In the genomic region with DNA sequence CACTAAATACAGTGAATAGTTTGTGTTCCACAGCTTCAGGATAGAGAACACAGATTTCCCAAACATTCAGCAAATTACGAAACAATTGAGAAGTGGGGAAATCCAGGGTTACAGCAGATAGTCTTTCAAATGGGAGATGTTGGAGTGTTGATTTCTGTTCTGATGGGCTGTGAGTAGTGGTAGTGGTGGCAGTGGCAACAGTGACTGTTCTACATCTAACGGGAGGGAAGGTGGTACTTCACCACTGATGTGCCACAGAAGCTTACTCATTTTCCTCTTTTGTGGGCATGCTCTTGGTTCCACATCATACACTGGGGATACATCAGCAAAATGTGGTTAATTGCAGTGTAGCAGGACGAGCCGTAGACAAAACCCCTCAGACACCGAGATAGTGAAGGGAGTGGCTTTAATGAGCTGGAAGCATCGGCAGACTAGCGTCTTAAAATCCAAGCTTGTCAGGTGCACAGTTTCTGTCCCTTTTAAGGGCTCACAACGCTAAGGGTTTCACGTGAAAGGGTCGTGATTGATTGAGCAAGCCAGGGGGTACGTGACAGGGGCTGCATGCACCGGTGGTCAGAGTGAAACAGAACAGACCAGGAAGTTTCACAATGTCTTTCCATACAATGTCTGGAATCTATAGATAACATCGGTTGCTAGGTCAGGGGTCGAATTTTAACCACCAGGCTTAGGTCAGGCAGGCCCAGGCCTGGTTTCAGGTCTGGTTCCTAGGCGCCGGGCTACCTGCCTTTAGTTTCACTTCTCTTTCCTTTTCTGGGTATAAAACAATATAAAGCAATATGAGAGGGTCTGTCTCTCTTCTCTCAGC, we compare ENCODE assay signal across 8 cellular contexts.
A peak's percentile ranks its signal among the peaks of the same experiment; 100 is the strongest.
DNase-seq lines count a peak whose midpoint lies in the region; ATAC-seq and TF ChIP-seq lines count a peak whose summit lies in the region.

No MANE protein-coding gene starts in this region.

- H3K4me3 ChIP-seq in OCI-LY3 (ENCODE audit: low read length) (peak overlapping the region; percentile 47), dorsolateral prefrontal cortex (no peak overlapping the region), smooth muscle cell (no peak overlapping the region)

- H2AFZ ChIP-seq in OCI-LY3 (ENCODE audit: low read depth, low read length) (no peak overlapping the region; the same call in 1 of the 2 replicates), smooth muscle cell (ENCODE audit: low read depth) (no peak overlapping the region)

- intact Hi-C loops in dorsolateral prefrontal cortex (cut with DNase I) = no loop called here
- intact Hi-C loops in left colon (cut with DNase I, micrococcal nuclease) = no loop called here

- H3K36me3 ChIP-seq in OCI-LY3 (replicated peaks; ENCODE audit: low read depth, low read length) (no peaks in the 10 kb centered on the region), smooth muscle cell (ENCODE audit: low read depth) (no peaks in the 10 kb centered on the region)

- H3K27ac Mint-ChIP-seq in activated CD8-positive, alpha-beta memory T cell treated with anti-CD3 and anti-CD28 coated beads, Interleukin-2, amount 10 ng/mL, durations not matched to agents 7 days and 5 days = no peak overlapping the region

- no peaks in the 10 kb centered on the region for H3K27me3 Mint-ChIP-seq in activated CD8-positive, alpha-beta memory T cell treated with anti-CD3 and anti-CD28 coated beads, Interleukin-2, amount 10 ng/mL, durations not matched to agents 7 days and 5 days

- H3K27me3 ChIP-seq in OCI-LY3 (ENCODE audit: low read depth, low read length) (0 out of 2 replicates have a peak, but pooled peaks cover 5% of the 10 kb centered on the region), dorsolateral prefrontal cortex (no peaks in the 10 kb centered on the region), smooth muscle cell (ENCODE audit: low read depth) (no peaks in the 10 kb centered on the region)

- no peaks in the 10 kb centered on the region for H3K79me2 ChIP-seq in OCI-LY3 (ENCODE audit: low read length)
- no peaks in the 10 kb centered on the region for H3K79me2 ChIP-seq in smooth muscle cell (ENCODE audit: low read depth)

- CTCF ChIA-PET in activated CD8-positive, alpha-beta memory T cell treated with anti-CD3 and anti-CD28 coated beads, Interleukin-2, amount 10 ng/mL, durations not matched to agents 7 days and 5 days (lab: Charles Lee) = no interaction called here

- peak overlapping the region; percentile 30 for H3K4me3 Mint-ChIP-seq in activated CD8-positive, alpha-beta memory T cell treated with anti-CD3 and anti-CD28 coated beads, Interleukin-2, amount 10 ng/mL, durations not matched to agents 7 days and 5 days

- H3K4me1 ChIP-seq in OCI-LY3 (ENCODE audit: low read length) (peaks cover 28% of the 10 kb centered on the region), smooth muscle cell (ENCODE audit: low read depth) (no peaks in the 10 kb centered on the region)

- peak overlapping the region; percentile 4; the same call in 1 of the 2 replicates for H3K9ac ChIP-seq in OCI-LY3 (ENCODE audit: low read length)
- H3K9ac ChIP-seq in smooth muscle cell (ENCODE audit: low read depth) = no peak overlapping the region

- peak overlapping the region; percentile 58 for H3K27ac ChIP-seq in OCI-LY3 (ENCODE audit: low read length)
- H3K27ac ChIP-seq in dorsolateral prefrontal cortex = peak overlapping the region in 2 of 59 donors; percentile 30 to 34
- no peak overlapping the region for H3K27ac ChIP-seq in smooth muscle cell (ENCODE audit: low read depth)

- no peaks in the 10 kb centered on the region for H3F3A ChIP-seq in smooth muscle cell (ENCODE audit: low read depth)

- H3K9me3 ChIP-seq in OCI-LY3 (ENCODE audit: insufficient read depth, low read length) = no peaks in the 10 kb centered on the region
- H3K9me3 ChIP-seq in smooth muscle cell (replicated peaks; ENCODE audit: low read depth) = no peaks in the 10 kb centered on the region

- peak overlapping the region; percentile 63 for H3K4me2 ChIP-seq in OCI-LY3 (ENCODE audit: low read length)
- no peak overlapping the region for H3K4me2 ChIP-seq in smooth muscle cell

- peaks cover 10% of the 10 kb centered on the region for H3K4me1 Mint-ChIP-seq in activated CD8-positive, alpha-beta memory T cell treated with anti-CD3 and anti-CD28 coated beads, Interleukin-2, amount 10 ng/mL, durations not matched to agents 7 days and 5 days

- TF ChIP-seq CTCF in OCI-LY3 (IDR thresholded peaks at IDR 0.05; ENCODE audit: low read depth, low read length) (no peak), dorsolateral prefrontal cortex (IDR thresholded peaks at IDR 0.05 in 54 of 56, conservative IDR thresholded peaks at IDR 0.05 in 2 of 56; ENCODE audit: low read depth in 1 of 56, partially characterized antibody in 56 of 56) (no peak), smooth muscle cell (IDR thresholded peaks at IDR 0.05; ENCODE audit: borderline replicate concordance, insufficient read depth, poor library complexity, severe bottlenecking) (no peak)

- DNase-seq in activated CD8-positive, alpha-beta memory T cell treated with anti-CD3 and anti-CD28 coated beads, Interleukin-2, amount 10 ng/mL, durations not matched to agents 7 days and 5 days = peak; percentile 58
- no peak for DNase-seq in activated CD8-positive, alpha-beta memory T cell treated with anti-CD3 and anti-CD28 coated beads, Interleukin-2, amount 50 U/mL, for 4 hours
- DNase-seq in renal cortical epithelial cell (ENCODE audit: low read depth) = peak; percentile 66
- DNase-seq in dorsolateral prefrontal cortex = no peak
- no peak for DNase-seq in smooth muscle cell (lab: John Stamatoyannopoulos, UW; ENCODE audit: unreplicated experiment)
- DNase-seq in left colon = no peak

- H3K9me3 Mint-ChIP-seq in activated CD8-positive, alpha-beta memory T cell treated with anti-CD3 and anti-CD28 coated beads, Interleukin-2, amount 10 ng/mL, durations not matched to agents 7 days and 5 days (ENCODE audit: low read depth) = no peaks in the 10 kb centered on the region

- peak; percentile 71 for ATAC-seq in activated CD8-positive, alpha-beta memory T cell treated with anti-CD3 and anti-CD28 coated beads, Interleukin-2, amount 10 ng/mL, durations not matched to agents 7 days and 5 days
- peak; percentile 59 for ATAC-seq in HG02884 (IDR thresholded peaks at IDR 0.05; ENCODE audit: unreplicated experiment)
- ATAC-seq in left colon = no peak

- no peaks in the 10 kb centered on the region for H3K36me3 Mint-ChIP-seq in activated CD8-positive, alpha-beta memory T cell treated with anti-CD3 and anti-CD28 coated beads, Interleukin-2, amount 10 ng/mL, durations not matched to agents 7 days and 5 days

- 58% methylated on average over 16 of the region's 16 CpGs for WGBS in smooth muscle cell (ENCODE audit: low lambda C conversion rate)

- H4K20me1 ChIP-seq in OCI-LY3 (ENCODE audit: insufficient read depth, low read length) (no peaks in the 10 kb centered on the region), smooth muscle cell (ENCODE audit: low read depth) (no peaks in the 10 kb centered on the region)

Comparison
In these comparisons a context has a peak if more than half of its experiments do, and no peak if none do; other contexts are left out.
1. DNase-seq: peak in activated CD8-positive, alpha-beta memory T cell treated with anti-CD3 and anti-CD28 coated beads, Interleukin-2, amount 10 ng/mL, durations not matched to agents 7 days and 5 days (single experiment) and renal cortical epithelial cell (single experiment); none in activated CD8-positive, alpha-beta memory T cell treated with anti-CD3 and anti-CD28 coated beads, Interleukin-2, amount 50 U/mL, for 4 hours (single experiment), dorsolateral prefrontal cortex (0 of 10), smooth muscle cell (single experiment) and left colon (0 of 2).